In the genomic region with DNA sequence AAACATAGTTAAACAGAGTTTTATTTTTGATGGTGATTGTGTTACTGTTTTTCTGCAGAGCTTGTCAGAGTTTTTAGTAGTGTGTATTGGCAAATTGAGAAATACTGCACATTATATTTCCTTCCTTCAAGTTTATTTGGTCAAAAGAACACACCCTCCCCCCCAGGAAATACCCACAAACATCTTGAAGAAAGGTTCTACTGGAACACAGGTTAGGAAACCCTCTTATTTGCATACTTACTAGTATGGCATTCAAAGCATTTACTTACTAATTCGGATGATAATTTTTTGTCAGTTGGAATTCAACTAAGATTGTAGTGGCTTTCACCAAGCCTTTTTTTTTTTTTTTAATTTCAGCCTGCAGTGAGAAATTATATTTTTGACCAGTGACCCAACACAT, we compare ENCODE assay signal across 10 cellular contexts. TPM values are rescaled to one million over a fixed set of nuclear protein-coding genes. Genes with fewer than 3 reads are reported as not detected.
DNase-seq lines count a peak whose midpoint lies in the region; ATAC-seq, FAIRE-seq and TF ChIP-seq lines count a peak whose summit lies in the region.
"Had no signal": no experiment of that assay in that cellular context is flagged by ENCODE, and none has a peak within 500 bp of the region (broad histone marks: within the 10 kb centered on the region; RNA-seq: fewer than 3 reads in every experiment).

No MANE protein-coding gene starts in this region.

- RAD21 ChIA-PET in GM12878 (lab: Charles Lee; ENCODE audit: unreplicated experiment), result interaction anchor here (1.0 to 2.0 kb wide), 11 partner anchors 8 to 107 kb away, joined by 3 to 14 read pairs (median 4); no protein-coding TSS in a partner anchor

- peak overlapping the region; percentile 68 for H3K4me2 ChIP-seq in GM12878 (ENCODE audit: control insufficient read depth, insufficient read depth)
- H3K4me2 ChIP-seq: SK-N-SH had no signal

- H3K27me3 ChIP-seq in HUES6 (ENCODE audit: control insufficient read depth, insufficient read depth, low read length), result no peaks in the 10 kb centered on the region
- H3K27me3 ChIP-seq in GM12878 (replicated peaks in 1 of 2; ENCODE audit: control insufficient read depth in 2 of 2, insufficient read depth in 2 of 2, low read length in 1 of 2), result no peaks in the 10 kb centered on the region

- TSS peak; percentile 1 for BruUV-seq in GM12878 (replicated peaks; lab: Mats Ljungman, UMichigan)

- H3K36me3 ChIP-seq in HUES6 (ENCODE audit: control insufficient read depth, insufficient read depth, low read length) (peaks cover 11% of the 10 kb centered on the region; the same call in 1 of the 2 replicates), GM12878 (ENCODE audit: control insufficient read depth in 2 of 2, insufficient read depth in 2 of 2, low read length in 1 of 2) (peaks cover 8 to 27% of the 10 kb centered on the region in 2 experiments), kidney (ENCODE audit: control insufficient read depth in 1 of 2, insufficient read depth in 2 of 2, low read length in 2 of 2) (no peaks in the 10 kb centered on the region)

- H3K27me3 Mint-ChIP-seq in activated T-cell treated with anti-CD3 and anti-CD28 coated beads, Interleukin-2, amount 50 U/mL, for 24 hours, result no peaks in the 10 kb centered on the region
- no peaks in the 10 kb centered on the region for H3K27me3 Mint-ChIP-seq in stimulated activated naive B cell treated with anti-CD40 and anti-IgM and Interleukin-4, amounts not matched to agents 10 μg/mL and 1 μg/mL and 100 μg/mL, for 72 hours

- no peak for TF ChIP-seq RAD21 in GM12878 (IDR thresholded peaks at IDR 0.05; ENCODE audit: insufficient read depth, low read depth, low read length)

- in situ Hi-C loops in GM12878 (cut with MboI), result no loop called here

- TF ChIP-seq CTCF in GM12878 (IDR thresholded peaks at IDR 0.05 in 2 of 3, conservative IDR thresholded peaks at IDR 0.05 in 1 of 3; ENCODE audit: control insufficient read depth in 2 of 3, extremely low read depth in 1 of 3, insufficient read depth in 1 of 3, low read depth in 3 of 3, low read length in 3 of 3), result no peak
- TF ChIP-seq CTCF in kidney (IDR thresholded peaks at IDR 0.05; ENCODE audit: borderline replicate concordance, extremely low read depth, insufficient read depth), result no peak

- H3K79me2 ChIP-seq in GM12878 (ENCODE audit: control insufficient read depth, insufficient read depth, low read length), result peaks cover 81% of the 10 kb centered on the region

- no peak overlapping the region for H2AFZ ChIP-seq in GM12878 (ENCODE audit: control insufficient read depth, low read depth, low read length)

- peaks cover 78% of the 10 kb centered on the region for H3K36me3 Mint-ChIP-seq in activated T-cell treated with anti-CD3 and anti-CD28 coated beads, Interleukin-2, amount 50 U/mL, for 24 hours (ENCODE audit: low read depth)
- H3K36me3 Mint-ChIP-seq in stimulated activated naive B cell treated with anti-CD40 and anti-IgM and Interleukin-4, amounts not matched to agents 10 μg/mL and 1 μg/mL and 100 μg/mL, for 72 hours, result peaks cover 13 to 42% of the 10 kb centered on the region in 2 donors

- intact Hi-C loops in GM12878 (cut with micrococcal nuclease; ENCODE audit: unreplicated experiment) (no loop called here), kidney (cut with DNase I) (no loop called here)

- TF ChIP-seq POLR2A in GM12878 (IDR thresholded peaks at IDR 0.05; ENCODE audit: low read depth, low read length), result no peak

- peak overlapping the region; percentile 83 for H3K27ac Mint-ChIP-seq in activated T-cell treated with anti-CD3 and anti-CD28 coated beads, Interleukin-2, amount 50 U/mL, for 24 hours
- peak overlapping the region; percentile 74 for H3K27ac Mint-ChIP-seq in stimulated activated naive B cell treated with anti-CD40 and anti-IgM and Interleukin-4, amounts not matched to agents 10 μg/mL and 1 μg/mL and 100 μg/mL, for 72 hours

- CTCF ChIA-PET in GM12878 (lab: Yijun Ruan, JAX), result interaction anchor here (1.1 to 2.5 kb wide), 6 partner anchors 10 to 115 kb away, joined by 3 to 12 read pairs (median 4); no protein-coding TSS in a partner anchor

- peak overlapping the region; percentile 38 for H3K4me3 Mint-ChIP-seq in activated T-cell treated with anti-CD3 and anti-CD28 coated beads, Interleukin-2, amount 50 U/mL, for 24 hours
- H3K4me3 Mint-ChIP-seq in stimulated activated naive B cell treated with anti-CD40 and anti-IgM and Interleukin-4, amounts not matched to agents 10 μg/mL and 1 μg/mL and 100 μg/mL, for 72 hours, result no peak overlapping the region

- H3K27ac ChIP-seq in HUES6 (ENCODE audit: low read depth, low read length), result peak overlapping the region; percentile 83
- H3K27ac ChIP-seq in GM12878 (ENCODE audit: control insufficient read depth, insufficient read depth), result peak overlapping the region; percentile 65
- no peak overlapping the region for H3K27ac ChIP-seq in kidney (ENCODE audit: low read depth in 2 of 2, low read length in 2 of 2)

- FAIRE-seq in GM12878 (lab: Jason Lieb, UNC) (no peak), kidney (lab: Jason Lieb, UNC) (no peak)

- no peaks in the 10 kb centered on the region for H4K20me1 ChIP-seq in GM12878 (ENCODE audit: control insufficient read depth, insufficient read depth)

- H3K4me3 ChIP-seq in HUES6 (ENCODE audit: low read depth, low read length) (peak overlapping the region; percentile 35; the same call in 1 of the 2 replicates), GM12878 (peak overlapping the region; percentile 45; the same call in 1 of the 2 replicates), kidney (ENCODE audit: low read length in 2 of 2) (no peak overlapping the region)

- DNase-seq in activated T-cell treated with anti-CD3 and anti-CD28 coated beads, Interleukin-2, amount 50 U/mL, for 24 hours, result no peak
- DNase-seq in activated T-cell treated with anti-CD3 and anti-CD28 coated beads, Interleukin-2, amount 50 U/mL, for 1 hour, result no peak
- DNase-seq in GM12878 (ENCODE audit: low read depth, low spot score) (no peak), kidney (no peak), foreskin melanocyte (no peak)
- no peak for DNase-seq in stimulated activated naive B cell treated with anti-CD40 and anti-IgM and Interleukin-4, amounts not matched to agents 10 μg/mL and 1 μg/mL and 100 μg/mL, for 72 hours
- DNase-seq: ACHN, SK-N-SH had no signal

- peaks cover 85% of the 10 kb centered on the region for H3K4me1 Mint-ChIP-seq in activated T-cell treated with anti-CD3 and anti-CD28 coated beads, Interleukin-2, amount 50 U/mL, for 24 hours (ENCODE audit: low read depth)
- H3K4me1 Mint-ChIP-seq in stimulated activated naive B cell treated with anti-CD40 and anti-IgM and Interleukin-4, amounts not matched to agents 10 μg/mL and 1 μg/mL and 100 μg/mL, for 72 hours, result peaks cover 30 to 56% of the 10 kb centered on the region in 2 donors

- TF ChIP-seq EP300 in GM12878 (IDR thresholded peaks at IDR 0.05; ENCODE audit: borderline replicate concordance in 1 of 2, control insufficient read depth in 1 of 2, low read depth in 2 of 2, low read length in 2 of 2), result no peak

- POLR2A ChIA-PET in GM12878 (lab: Charles Lee), result interaction anchor here (0.7 to 2.1 kb wide), 5 partner anchors 8 to 107 kb away, joined by 3 to 16 read pairs (median 4); a partner anchor contains a TSS

- WGBS in GM12878 (ENCODE audit: insufficient coverage, insufficient replicate concordance, low lambda C conversion rate, missing lambda C conversion rate), result 5% methylated on average over 1 of the region's 1 CpG

- peak overlapping the region; percentile 7 for H3K9ac ChIP-seq in HUES6 (ENCODE audit: low read length)
- H3K9ac ChIP-seq in GM12878 (ENCODE audit: control insufficient read depth, insufficient read depth, low read length), result peak overlapping the region; percentile 56; the same call in 1 of the 2 replicates
- no peak overlapping the region for H3K9ac ChIP-seq in kidney (ENCODE audit: low read length in 2 of 2)
- H3K9ac ChIP-seq: SK-N-SH had no signal

- SMC1A ChIA-PET in GM12878 (lab: Charles Lee; ENCODE audit: uncharacterized antibody, unreplicated experiment), result interaction anchor here (1.1 to 3.7 kb wide), 14 partner anchors 8 to 77 kb away, joined by 3 to 18 read pairs (median 4); no protein-coding TSS in a partner anchor

- no peaks in the 10 kb centered on the region for H3K9me3 Mint-ChIP-seq in activated T-cell treated with anti-CD3 and anti-CD28 coated beads, Interleukin-2, amount 50 U/mL, for 24 hours
- H3K9me3 Mint-ChIP-seq in stimulated activated naive B cell treated with anti-CD40 and anti-IgM and Interleukin-4, amounts not matched to agents 10 μg/mL and 1 μg/mL and 100 μg/mL, for 72 hours, result no peaks in the 10 kb centered on the region

- H3K9me3 ChIP-seq in HUES6 (ENCODE audit: control insufficient read depth, insufficient read depth, low read depth, low read length) (0 out of 2 replicates have a peak, but pooled peaks cover 3% of the 10 kb centered on the region), GM12878 (replicated peaks; ENCODE audit: control insufficient read depth, insufficient read depth, low read length) (peaks cover 5% of the 10 kb centered on the region; the same call in 2 of the 3 replicates), kidney (ENCODE audit: control insufficient read depth in 1 of 2, low read length in 2 of 2) (no peaks in the 10 kb centered on the region)
- H3K9me3 ChIP-seq: SK-N-SH had no signal

- ATAC-seq in GM12878, result peak; percentile 55
- ATAC-seq in stimulated activated naive B cell treated with anti-CD40 and anti-IgM and Interleukin-4, amounts not matched to agents 10 μg/mL and 1 μg/mL and 100 μg/mL, for 72 hours (replicated peaks), result no peak
- no peak for ATAC-seq in HG03457 (IDR thresholded peaks at IDR 0.05; ENCODE audit: unreplicated experiment)

- H3K4me1 ChIP-seq in HUES6 (ENCODE audit: control insufficient read depth, insufficient read depth, low read length) (peaks cover 50% of the 10 kb centered on the region), GM12878 (ENCODE audit: control insufficient read depth, insufficient read depth, low read length) (peaks cover 34% of the 10 kb centered on the region), kidney (ENCODE audit: control insufficient read depth in 1 of 2, insufficient read depth in 1 of 2, low read depth in 1 of 2, low read length in 2 of 2) (peaks cover 15 to 31% of the 10 kb centered on the region in 2 donors)

RNA-seq across cellular contexts. Expression of a gene that starts 9.1 kb away (rescaled TPM):
- total RNA-seq in GM12878 (2013; cell fraction: nucleolus; rRNA removed), result 112 and 114 TPM in 2 replicates
- 65.0 and 66.7 TPM in 2 replicates for total RNA-seq in GM12878 (2014; rRNA removed)
- 88.0 and 90.4 TPM in 2 replicates for total RNA-seq in GM12878 (2014; rRNA removed; fragmentation: Illumina TruSeq; extraction: Trizol)
- 76.0 and 78.6 TPM in 2 replicates for total RNA-seq in GM12878 (2021)
- polyA plus RNA-seq in GM12878 (2011; ENCODE audit: low read depth), result 28.1 TPM
- 129 and 157 TPM in 2 replicates for polyA plus RNA-seq in GM12878 (2011; rRNA removed)
- polyA plus RNA-seq in GM12878 (2011; cell fraction: cytosol; rRNA removed), result 49.4 and 63.1 TPM in 2 replicates
- polyA plus RNA-seq in GM12878 (2011; cell fraction: nucleus; rRNA removed), result 53.4 and 55.1 TPM in 2 replicates
- 36.8 and 45.6 TPM in 2 replicates for polyA plus RNA-seq in GM12878 (2012)
- polyA plus RNA-seq in GM12878 (2014; fragmentation: Illumina TruSeq; extraction: Trizol), result 86.0 and 90.8 TPM in 2 replicates
- 10 to 100 TPM; 37.2 to 42.8 TPM for polyA plus RNA-seq in GM12878 (2014; fragmentation: Nextera tagmentation; extraction: Ambion mirVana)
- 54.8 and 59.9 TPM in 2 replicates for polyA plus RNA-seq in GM12878 (2014; rRNA removed)
- polyA plus RNA-seq in GM12878 (2016; fragmentation: Nextera tagmentation; extraction: Ambion mirVana), result 10 to 100 TPM; 13.3 to 60.8 TPM
- 119 and 163 TPM in 2 replicates for polyA minus RNA-seq in GM12878 (2011; rRNA and poly(A)+ RNA removed)
- polyA minus RNA-seq in GM12878 (2011; cell fraction: cytosol; rRNA and poly(A)+ RNA removed), result 63.6 and 69.4 TPM in 2 replicates
- 36.1 and 66.9 TPM in 2 replicates for polyA minus RNA-seq in GM12878 (2011; cell fraction: nucleus; rRNA and poly(A)+ RNA removed)
- total RNA-seq in kidney, result 77.6 TPM
- polyA plus RNA-seq in kidney (ENCODE audit: insufficient read depth, low read depth, low replicate concordance), result 39.1 TPM

Comparison
In these comparisons a context has a peak if more than half of its experiments do, and no peak if none do; other contexts are left out.
1. H3K27ac ChIP-seq: peak in HUES6 (single experiment) and GM12878 (single experiment); none in kidney (0 of 2).
2. H3K4me3 ChIP-seq: peak in HUES6 (single experiment) and GM12878 (single experiment); none in kidney (0 of 2).
3. H3K9ac ChIP-seq: peak in HUES6 (single experiment) and GM12878 (single experiment); none in kidney (0 of 2).